8 cellular contexts compared by ENCODE assay signal in genomic region chr2:202278944-202279343, GRCh38. TPM values are rescaled to one million over a fixed set of nuclear protein-coding genes. Genes with fewer than 3 reads are reported as not detected.
DNase-seq lines count a peak whose midpoint lies in the region; ATAC-seq and TF ChIP-seq lines count a peak whose summit lies in the region.

No MANE protein-coding gene starts in this region.

- H3K27ac ChIP-seq in RWPE2 (ENCODE audit: poor library complexity, severe bottlenecking): peak overlapping the region; percentile 70

- POLR2A ChIA-PET in BJ (lab: Charles Lee): no interaction called here

- no peaks in the 10 kb centered on the region for H3K27me3 ChIP-seq in BJ (ENCODE audit: control insufficient read depth, insufficient read depth, low read length)
- no peaks in the 10 kb centered on the region for H3K27me3 ChIP-seq in RWPE2 (ENCODE audit: insufficient read depth, poor library complexity, severe bottlenecking)

- peaks cover 34% of the 10 kb centered on the region for H3K4me1 ChIP-seq in RWPE2 (ENCODE audit: insufficient read depth, poor library complexity, severe bottlenecking)

- H3K9me3 ChIP-seq in RWPE2 (ENCODE audit: severe bottlenecking): no peaks in the 10 kb centered on the region

- H3K36me3 ChIP-seq in BJ (ENCODE audit: control insufficient read depth, insufficient read depth, low read length) (peaks cover 10% of the 10 kb centered on the region), RWPE2 (ENCODE audit: low read depth) (peaks cover 90% of the 10 kb centered on the region)

- TF ChIP-seq CTCF in BJ (IDR thresholded peaks at IDR 0.05; ENCODE audit: insufficient read depth, low read depth, low read length) (peak; percentile 60), RWPE2 (IDR thresholded peaks at IDR 0.05; ENCODE audit: poor library complexity, severe bottlenecking) (peak; percentile 40)

- DNase-seq in BJ (ENCODE audit: low read depth) (peak; percentile 24), H4 (ENCODE audit: low spot score) (peak; percentile 58), RWPE2 (ENCODE audit: low spot score) (no peak), fibroblast of peridontal ligament (ENCODE audit: extremely low read depth) (peak; percentile 85), pulmonary artery endothelial cell (ENCODE audit: low read depth, low spot score) (peak; percentile 66), GM19238 (ENCODE audit: insufficient read length, low spot score) (no peak)
- no peak for DNase-seq in NK-92 treated with Interleukin-12 subunit alpha and Interleukin-12 subunit beta, amount 100 ng/mL, for 24 hours (lab: John Stamatoyannopoulos, UW)

- H3K4me3 ChIP-seq in BJ (ENCODE audit: low read depth, low read length) (no peak overlapping the region), RWPE2 (ENCODE audit: severe bottlenecking) (no peak overlapping the region)

- ATAC-seq in RWPE2 (ENCODE audit: low read depth) (no peak), HG02840 (IDR thresholded peaks at IDR 0.05; ENCODE audit: low FRiP score, unreplicated experiment) (no peak)

- CTCF ChIA-PET in BJ (lab: Yijun Ruan, JAX): interaction anchor here (0.6 to 2.2 kb wide), 8 partner anchors 9 to 266 kb away, joined by 3 to 15 read pairs (median 4); no protein-coding TSS in a partner anchor

RNA-seq across cellular contexts. Expression of gene NOP58, which starts 13.4 kb away (rescaled TPM):
- polyA plus RNA-seq in BJ (2011; rRNA removed): 22.3 and 36.1 TPM in 2 replicates
- polyA minus RNA-seq in BJ (2011; rRNA and poly(A)+ RNA removed): 18.0 and 31.1 TPM in 2 replicates
- 75.6 and 84.7 TPM in 2 replicates for total RNA-seq in H4 (2014; rRNA removed; shearing (Covaris generic))
- total RNA-seq in pulmonary artery endothelial cell: 59.5 and 80.3 TPM in 2 replicates

RNA-seq across cellular contexts. Expression of gene SUMO1, which starts 40.5 kb away (rescaled TPM):
- 48.0 and 103 TPM in 2 replicates for polyA plus RNA-seq in BJ (2011; rRNA removed)
- 38.4 and 41.0 TPM in 2 replicates for polyA minus RNA-seq in BJ (2011; rRNA and poly(A)+ RNA removed)
- total RNA-seq in H4 (2014; rRNA removed; shearing (Covaris generic)): 200 and 214 TPM in 2 replicates
- 112 and 125 TPM in 2 replicates for total RNA-seq in pulmonary artery endothelial cell

Comparison
In these comparisons a context has a peak if more than half of its experiments do, and no peak if none do; other contexts are left out.
1. DNase-seq: peak in BJ (single experiment), H4 (single experiment), fibroblast of peridontal ligament (single experiment) and pulmonary artery endothelial cell (single experiment); none in RWPE2 (single experiment), GM19238 (single experiment) and NK-92 treated with Interleukin-12 subunit alpha and Interleukin-12 subunit beta, amount 100 ng/mL, for 24 hours (single experiment).